ENCODE assay signal across 12 cellular contexts in genomic region chr2:47512581-47513083, GRCh38. TPM values are rescaled to one million over a fixed set of nuclear protein-coding genes. Genes with fewer than 3 reads are reported as not detected.
DNase-seq lines count a peak whose midpoint lies in the region; ATAC-seq and TF ChIP-seq lines count a peak whose summit lies in the region.
"Had no signal": no experiment of that assay in that cellular context is flagged by ENCODE, and none has a peak within 500 bp of the region (broad histone marks: within the 10 kb centered on the region; RNA-seq: fewer than 3 reads in every experiment).

No MANE protein-coding gene starts in this region.

- peaks cover 12% of the 10 kb centered on the region for H3K36me3 Mint-ChIP-seq in nephron progenitor cell (ENCODE audit: low read depth)

- peak; percentile 72 for DNase-seq in A172 (ENCODE audit: low spot score)
- peak; percentile 37 for DNase-seq in EH (ENCODE audit: low read depth)
- DNase-seq in NCI-H2029 treated with DMSO at 0.1 percent for 48 hours (lab: John Stamatoyannopoulos, UW) = peak; percentile 2
- DNase-seq in cardiac fibroblast (ENCODE audit: low read depth in 2 of 2) = peak; percentile 19 to 32
- DNase-seq in nephron progenitor cell = no peak
- no peak for DNase-seq in AG20443 (ENCODE audit: low spot score)
- DNase-seq in NCI-H524 treated with DMSO at 0.1 percent for 48 hours (lab: John Stamatoyannopoulos, UW) = no peak
- DNase-seq: amniotic stem cell, NCI-H1436 treated with DMSO at 0.1 percent for 48 hours, stomach had no signal

- no peak overlapping the region for H3K4me3 ChIP-seq in cardiac fibroblast (replicated peaks in 1 of 2; ENCODE audit: low read depth in 2 of 2, low read length in 2 of 2)
- H3K4me3 ChIP-seq: stomach had no signal

- no peak for TF ChIP-seq CTCF in cardiac fibroblast (IDR thresholded peaks at IDR 0.05; ENCODE audit: low read depth, low read length)
- TF ChIP-seq CTCF in nephron progenitor cell (IDR thresholded peaks at IDR 0.05) = no peak

- H3K4me3 Mint-ChIP-seq in nephron progenitor cell = no peak overlapping the region
- H3K4me3 Mint-ChIP-seq: neural crest cell had no signal

- H3K27me3 Mint-ChIP-seq in nephron progenitor cell (ENCODE audit: low read depth, poor library complexity) = peaks cover 18% of the 10 kb centered on the region

- H3K4me1 Mint-ChIP-seq in nephron progenitor cell = peaks cover 30% of the 10 kb centered on the region

- ATAC-seq in GM21390 (IDR thresholded peaks at IDR 0.05; ENCODE audit: unreplicated experiment) = no peak

- H3K27ac Mint-ChIP-seq in nephron progenitor cell = no peak overlapping the region

- H3K9me3 Mint-ChIP-seq in nephron progenitor cell = peaks cover 3% of the 10 kb centered on the region
- H3K9me3 Mint-ChIP-seq: neural crest cell had no signal

RNA-seq across cellular contexts. Expression of gene KCNK12, which starts 58.2 kb away (rescaled TPM):
- total RNA-seq in A172 (2014; rRNA removed; shearing (Covaris generic)) = not detected in 2 replicates

Comparison
In these comparisons a context has a peak if more than half of its experiments do, and no peak if none do; other contexts are left out.
1. DNase-seq: peak in A172 (single experiment), EH (single experiment), NCI-H2029 treated with DMSO at 0.1 percent for 48 hours (single experiment) and cardiac fibroblast (2 of 2); none in nephron progenitor cell (single experiment), AG20443 (single experiment) and NCI-H524 treated with DMSO at 0.1 percent for 48 hours (single experiment).